In the genomic region with DNA sequence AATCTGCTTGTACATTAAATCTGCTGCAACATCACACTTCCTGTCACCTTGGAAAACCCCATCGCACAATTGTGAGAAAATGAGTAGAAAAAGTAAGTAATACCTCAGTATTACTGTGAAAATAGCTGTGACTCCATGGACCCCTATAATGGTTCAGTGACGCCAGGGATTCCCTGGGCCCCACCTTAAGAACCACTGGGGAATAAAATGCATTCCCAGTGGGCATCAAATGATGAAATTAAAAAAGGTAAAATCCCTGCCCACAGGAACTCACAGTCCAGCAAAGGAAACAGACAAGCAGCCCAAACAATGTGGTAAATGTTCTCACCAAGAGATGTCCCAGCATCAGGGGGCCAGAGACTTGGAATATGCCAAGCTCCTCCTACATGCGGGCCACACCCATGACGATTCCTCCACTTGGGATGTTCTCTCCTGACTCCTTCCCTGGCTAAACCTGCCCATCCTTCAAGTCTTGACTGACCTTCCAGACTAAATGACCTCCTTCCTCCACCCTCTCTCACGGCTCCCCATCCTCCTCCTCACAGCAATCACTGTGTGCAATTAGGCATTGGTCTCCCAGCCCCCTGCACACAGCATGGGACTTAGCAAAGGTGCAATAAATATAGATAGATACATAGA, we compare ENCODE assay signal across 22 cellular contexts.
"Had no signal": no experiment of that assay in that cellular context is flagged by ENCODE, and none has a peak within 500 bp of the region (broad histone marks: within the 10 kb centered on the region; RNA-seq: fewer than 3 reads in every experiment).

No MANE protein-coding gene starts in this region.

- FAIRE-seq: keratinocyte had no signal

- H3K9me3 Mint-ChIP-seq: activated naive CD4-positive, alpha-beta T cell treated with anti-CD3 and anti-CD28 coated beads, Interleukin-2, amount 50 U/mL, for 24 hours; dendritic cell treated with granulocyte-macrophage colony-stimulating factor and Interleukin-4, amounts not matched to agents 40 ng/mL and 50 ng/mL, for 4 days had no signal

- H3K36me3 ChIP-seq: breast epithelium, left lung, suprapubic skin had no signal

- H3K4me3 ChIP-seq: breast epithelium, left lung, psoas muscle, skin epidermis, suprapubic skin had no signal

- DNase-seq: activated CD4-positive, alpha-beta T cell treated with anti-CD3 and anti-CD28 coated beads for 36 hours; activated CD8-positive, alpha-beta T cell treated with anti-CD3 and anti-CD28 coated beads, Interleukin-2, amount 10 ng/mL, durations not matched to agents 7 days and 5 days; activated gamma-delta T cell; activated T-cell treated with anti-CD3 and anti-CD28 coated beads, Interleukin-2, amount 50 U/mL, for 4 hours; effector memory CD4-positive, alpha-beta T cell; foreskin keratinocyte; hippocampal formation; left lung; psoas muscle; right cardiac atrium; stimulated activated CD4-positive, alpha-beta T cell treated with anti-CD3 and anti-CD28 coated beads, Interleukin-15, amount 100 ng/mL, for 24 hours; stimulated activated CD4-positive, alpha-beta T cell treated with anti-CD3 and anti-CD28 coated beads, Interleukin-4, amount 100 ng/mL, for 1 hour; stimulated activated naive CD8-positive, alpha-beta T cell treated with anti-CD3 and anti-CD28 coated beads, Interleukin-15, amount 100 ng/mL, for 72 hours had no signal

- H3K9me3 ChIP-seq: ascending aorta, breast epithelium, left lung, psoas muscle, suprapubic skin had no signal

- H3K4me3 Mint-ChIP-seq: activated CD4-positive, alpha-beta T cell treated with anti-CD3 and anti-CD28 coated beads for 36 hours; activated CD8-positive, alpha-beta T cell treated with anti-CD3 and anti-CD28 coated beads, Interleukin-2, amount 10 ng/mL, durations not matched to agents 7 days and 5 days; activated naive CD4-positive, alpha-beta T cell treated with anti-CD3 and anti-CD28 coated beads, Interleukin-2, amount 50 U/mL, for 24 hours; activated T-cell treated with anti-CD3 and anti-CD28 coated beads, Interleukin-2, amount 50 U/mL, for 4 hours; dendritic cell treated with granulocyte-macrophage colony-stimulating factor and Interleukin-4, amounts not matched to agents 40 ng/mL and 50 ng/mL, for 4 days; stimulated activated naive CD8-positive, alpha-beta T cell treated with anti-CD3 and anti-CD28 coated beads, Interleukin-15, amount 100 ng/mL, for 72 hours; WTC11 had no signal

- H3K27ac ChIP-seq: ascending aorta, breast epithelium, foreskin keratinocyte, left lung, psoas muscle, skin epidermis, suprapubic skin had no signal

- H3K27ac Mint-ChIP-seq: activated CD4-positive, alpha-beta T cell treated with anti-CD3 and anti-CD28 coated beads for 36 hours; activated CD8-positive, alpha-beta T cell treated with anti-CD3 and anti-CD28 coated beads, Interleukin-2, amount 10 ng/mL, durations not matched to agents 7 days and 5 days; activated naive CD4-positive, alpha-beta T cell treated with anti-CD3 and anti-CD28 coated beads, Interleukin-2, amount 50 U/mL, for 24 hours; dendritic cell treated with granulocyte-macrophage colony-stimulating factor and Interleukin-4, amounts not matched to agents 40 ng/mL and 50 ng/mL, for 4 days; stimulated activated naive CD8-positive, alpha-beta T cell treated with anti-CD3 and anti-CD28 coated beads, Interleukin-15, amount 100 ng/mL, for 72 hours; WTC11 had no signal

- H3K27me3 Mint-ChIP-seq: type B pancreatic cell had no signal

- ATAC-seq: activated CD8-positive, alpha-beta T cell treated with anti-CD3 and anti-CD28 coated beads, Interleukin-2, amount 10 ng/mL, durations not matched to agents 7 days and 5 days; activated T-cell treated with anti-CD3 and anti-CD28 coated beads, Interleukin-2, amount 50 U/mL, for 4 hours; foreskin keratinocyte; left lung; psoas muscle; right cardiac atrium; stimulated activated naive CD8-positive, alpha-beta T cell treated with anti-CD3 and anti-CD28 coated beads, Interleukin-15, amount 100 ng/mL, for 72 hours; WTC11 had no signal

- H3K27me3 ChIP-seq: ascending aorta, breast epithelium, foreskin keratinocyte, suprapubic skin had no signal

- H3K4me1 ChIP-seq: psoas muscle had no signal
